1 cellular context compared by ENCODE assay signal in genomic region chr15:62393196-62393595, GRCh38.
TF ChIP-seq lines count a peak whose summit lies in the region.

No MANE protein-coding gene starts in this region.

TF ChIP-seq in IMR-90, 13 proteins besides CTCF, POLR2A, EP300 and RAD21 (continued from another document):
- TF ChIP-seq FOS (IDR thresholded peaks at IDR 0.05; ENCODE audit: low read depth, low read length) (no peak), RCOR1 (IDR thresholded peaks at IDR 0.05; ENCODE audit: insufficient replicate concordance, low read length) (no peak), NFE2L2 (IDR thresholded peaks at IDR 0.05; ENCODE audit: low read depth, low read length) (no peak), CHD1 (IDR thresholded peaks at IDR 0.05; ENCODE audit: low read depth, low read length) (no peak), MXI1 (IDR thresholded peaks at IDR 0.05; ENCODE audit: borderline replicate concordance, low read depth, low read length) (no peak), MAZ (IDR thresholded peaks at IDR 0.05; ENCODE audit: borderline replicate concordance, low read depth, low read length) (no peak), MAFK (IDR thresholded peaks at IDR 0.05; ENCODE audit: low read depth, low read length) (no peak), RFX5 (IDR thresholded peaks at IDR 0.05; ENCODE audit: low read depth, low read length) (no peak), SMC3 (IDR thresholded peaks at IDR 0.05; ENCODE audit: low read depth, low read length) (no peak), CEBPB (IDR thresholded peaks at IDR 0.05; ENCODE audit: low read depth, low read length) (no peak)
- TF ChIP-seq, protein P1, sequence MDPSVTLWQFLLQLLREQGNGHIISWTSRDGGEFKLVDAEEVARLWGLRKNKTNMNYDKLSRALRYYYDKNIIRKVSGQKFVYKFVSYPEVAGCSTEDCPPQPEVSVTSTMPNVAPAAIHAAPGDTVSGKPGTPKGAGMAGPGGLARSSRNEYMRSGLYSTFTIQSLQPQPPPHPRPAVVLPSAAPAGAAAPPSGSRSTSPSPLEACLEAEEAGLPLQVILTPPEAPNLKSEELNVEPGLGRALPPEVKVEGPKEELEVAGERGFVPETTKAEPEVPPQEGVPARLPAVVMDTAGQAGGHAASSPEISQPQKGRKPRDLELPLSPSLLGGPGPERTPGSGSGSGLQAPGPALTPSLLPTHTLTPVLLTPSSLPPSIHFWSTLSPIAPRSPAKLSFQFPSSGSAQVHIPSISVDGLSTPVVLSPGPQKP (IDR thresholded peaks at IDR 0.05; ENCODE audit: borderline replicate concordance, low read depth, low read length): no peak
